ENCODE assay signal across 2 cellular contexts in the genomic region with DNA sequence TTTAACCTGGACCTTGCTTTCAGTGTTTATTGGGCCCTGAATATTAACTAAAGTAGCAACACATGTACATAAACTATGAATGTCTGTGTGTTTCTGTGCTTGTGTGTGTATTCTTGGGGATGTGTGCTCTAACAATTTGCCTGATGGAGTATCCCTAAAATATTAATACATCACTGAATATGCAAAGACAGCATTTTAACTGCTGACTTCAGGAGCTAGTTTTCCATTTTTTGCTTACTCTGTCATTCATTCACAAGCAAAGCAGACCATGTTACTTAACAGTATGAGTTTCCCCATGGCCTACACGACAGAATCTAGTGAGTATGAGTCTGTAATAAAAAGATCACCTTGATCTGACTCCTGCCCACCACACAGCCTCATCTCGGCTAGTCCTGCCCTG.
A peak's percentile ranks its signal among the peaks of the same experiment; 100 is the strongest.
TF ChIP-seq lines count a peak whose summit lies in the region.

No MANE protein-coding gene starts in this region.

TF ChIP-seq in HepG2, 621 proteins besides CTCF, POLR2A, EP300 and RAD21:
- TF ChIP-seq MAFK (conservative IDR thresholded peaks at IDR 0.05 in 1 of 2, IDR thresholded peaks at IDR 0.05 in 1 of 2; ENCODE audit: low read length in 2 of 2) (peak; percentile 47 to 86; a peak in 3 of 4 replicates), RAD51 (IDR thresholded peaks at IDR 0.05; ENCODE audit: borderline replicate concordance) (no peak), MAFF (IDR thresholded peaks at IDR 0.05; ENCODE audit: low read depth, low read length) (peak; percentile 82)

TF ChIP-seq in K562, 482 proteins besides CTCF, POLR2A, EP300 and RAD21:
- TF ChIP-seq ZNF316 (IDR thresholded peaks at IDR 0.05) (peak; percentile 56), SOX6 (IDR thresholded peaks at IDR 0.05) (no peak), ERF (CRISPR knock-in tag; IDR thresholded peaks at IDR 0.05) (no peak), PHB2 (IDR thresholded peaks at IDR 0.05; ENCODE audit: low read depth) (no peak), SIX5 (IDR thresholded peaks at IDR 0.05; ENCODE audit: borderline replicate concordance in 1 of 2, insufficient read depth in 1 of 2, low read depth in 1 of 2, low read length in 2 of 2) (no peak), POLR2AphosphoS2 (IDR thresholded peaks at IDR 0.05; ENCODE audit: low read length) (no peak), HSF4 (CRISPR knock-in tag; IDR thresholded peaks at IDR 0.05; ENCODE audit: borderline replicate concordance) (no peak), C11orf30 (IDR thresholded peaks at IDR 0.05; ENCODE audit: low read depth) (peak; percentile 21; the same call in 1 of the 2 replicates), XRCC5 (IDR thresholded peaks at IDR 0.05; ENCODE audit: low read depth, low read length) (no peak), RFX1 (IDR thresholded peaks at IDR 0.05) (no peak)
- TF ChIP-seq, protein P1, sequence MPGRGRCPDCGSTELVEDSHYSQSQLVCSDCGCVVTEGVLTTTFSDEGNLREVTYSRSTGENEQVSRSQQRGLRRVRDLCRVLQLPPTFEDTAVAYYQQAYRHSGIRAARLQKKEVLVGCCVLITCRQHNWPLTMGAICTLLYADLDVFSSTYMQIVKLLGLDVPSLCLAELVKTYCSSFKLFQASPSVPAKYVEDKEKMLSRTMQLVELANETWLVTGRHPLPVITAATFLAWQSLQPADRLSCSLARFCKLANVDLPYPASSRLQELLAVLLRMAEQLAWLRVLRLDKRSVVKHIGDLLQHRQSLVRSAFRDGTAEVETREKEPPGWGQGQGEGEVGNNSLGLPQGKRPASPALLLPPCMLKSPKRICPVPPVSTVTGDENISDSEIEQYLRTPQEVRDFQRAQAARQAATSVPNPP (IDR thresholded peaks at IDR 0.05; ENCODE audit: borderline replicate concordance, insufficient read depth, insufficient read length) = no peak
- TF ChIP-seq, protein P2, sequence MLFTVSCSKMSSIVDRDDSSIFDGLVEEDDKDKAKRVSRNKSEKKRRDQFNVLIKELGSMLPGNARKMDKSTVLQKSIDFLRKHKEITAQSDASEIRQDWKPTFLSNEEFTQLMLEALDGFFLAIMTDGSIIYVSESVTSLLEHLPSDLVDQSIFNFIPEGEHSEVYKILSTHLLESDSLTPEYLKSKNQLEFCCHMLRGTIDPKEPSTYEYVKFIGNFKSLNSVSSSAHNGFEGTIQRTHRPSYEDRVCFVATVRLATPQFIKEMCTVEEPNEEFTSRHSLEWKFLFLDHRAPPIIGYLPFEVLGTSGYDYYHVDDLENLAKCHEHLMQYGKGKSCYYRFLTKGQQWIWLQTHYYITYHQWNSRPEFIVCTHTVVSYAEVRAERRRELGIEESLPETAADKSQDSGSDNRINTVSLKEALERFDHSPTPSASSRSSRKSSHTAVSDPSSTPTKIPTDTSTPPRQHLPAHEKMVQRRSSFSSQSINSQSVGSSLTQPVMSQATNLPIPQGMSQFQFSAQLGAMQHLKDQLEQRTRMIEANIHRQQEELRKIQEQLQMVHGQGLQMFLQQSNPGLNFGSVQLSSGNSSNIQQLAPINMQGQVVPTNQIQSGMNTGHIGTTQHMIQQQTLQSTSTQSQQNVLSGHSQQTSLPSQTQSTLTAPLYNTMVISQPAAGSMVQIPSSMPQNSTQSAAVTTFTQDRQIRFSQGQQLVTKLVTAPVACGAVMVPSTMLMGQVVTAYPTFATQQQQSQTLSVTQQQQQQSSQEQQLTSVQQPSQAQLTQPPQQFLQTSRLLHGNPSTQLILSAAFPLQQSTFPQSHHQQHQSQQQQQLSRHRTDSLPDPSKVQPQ (CRISPR knock-in tag; IDR thresholded peaks at IDR 0.05; ENCODE audit: borderline replicate concordance) = no peak
- TF ChIP-seq, protein P3, sequence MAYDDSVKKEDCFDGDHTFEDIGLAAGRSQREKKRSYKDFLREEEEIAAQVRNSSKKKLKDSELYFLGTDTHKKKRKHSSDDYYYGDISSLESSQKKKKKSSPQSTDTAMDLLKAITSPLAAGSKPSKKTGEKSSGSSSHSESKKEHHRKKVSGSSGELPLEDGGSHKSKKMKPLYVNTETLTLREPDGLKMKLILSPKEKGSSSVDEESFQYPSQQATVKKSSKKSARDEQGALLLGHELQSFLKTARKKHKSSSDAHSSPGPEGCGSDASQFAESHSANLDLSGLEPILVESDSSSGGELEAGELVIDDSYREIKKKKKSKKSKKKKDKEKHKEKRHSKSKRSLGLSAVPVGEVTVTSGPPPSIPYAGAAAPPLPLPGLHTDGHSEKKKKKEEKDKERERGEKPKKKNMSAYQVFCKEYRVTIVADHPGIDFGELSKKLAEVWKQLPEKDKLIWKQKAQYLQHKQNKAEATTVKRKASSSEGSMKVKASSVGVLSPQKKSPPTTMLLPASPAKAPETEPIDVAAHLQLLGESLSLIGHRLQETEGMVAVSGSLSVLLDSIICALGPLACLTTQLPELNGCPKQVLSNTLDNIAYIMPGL (CRISPR knock-in tag; IDR thresholded peaks at IDR 0.05) = no peak
- TF ChIP-seq, protein P4, sequence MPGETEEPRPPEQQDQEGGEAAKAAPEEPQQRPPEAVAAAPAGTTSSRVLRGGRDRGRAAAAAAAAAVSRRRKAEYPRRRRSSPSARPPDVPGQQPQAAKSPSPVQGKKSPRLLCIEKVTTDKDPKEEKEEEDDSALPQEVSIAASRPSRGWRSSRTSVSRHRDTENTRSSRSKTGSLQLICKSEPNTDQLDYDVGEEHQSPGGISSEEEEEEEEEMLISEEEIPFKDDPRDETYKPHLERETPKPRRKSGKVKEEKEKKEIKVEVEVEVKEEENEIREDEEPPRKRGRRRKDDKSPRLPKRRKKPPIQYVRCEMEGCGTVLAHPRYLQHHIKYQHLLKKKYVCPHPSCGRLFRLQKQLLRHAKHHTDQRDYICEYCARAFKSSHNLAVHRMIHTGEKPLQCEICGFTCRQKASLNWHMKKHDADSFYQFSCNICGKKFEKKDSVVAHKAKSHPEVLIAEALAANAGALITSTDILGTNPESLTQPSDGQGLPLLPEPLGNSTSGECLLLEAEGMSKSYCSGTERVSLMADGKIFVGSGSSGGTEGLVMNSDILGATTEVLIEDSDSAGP (CRISPR knock-in tag; IDR thresholded peaks at IDR 0.05) = no peak
